ENCODE assay signal across 8 cellular contexts in genomic region chr17:17837380-17837821, GRCh38. TPM values are rescaled to one million over a fixed set of nuclear protein-coding genes. Genes with fewer than 3 reads are reported as not detected.
DNase-seq lines count a peak whose midpoint lies in the region; ATAC-seq lines count a peak whose summit lies in the region.

No MANE protein-coding gene starts in this region.

- H3K27ac Mint-ChIP-seq in central memory CD8-positive, alpha-beta T cell (ENCODE audit: low read depth), result peak overlapping the region; percentile 99

- peak overlapping the region; percentile 79 for H3K4me2 ChIP-seq in mesenchymal stem cell (ENCODE audit: low read length, poor library complexity, severe bottlenecking)

- peak overlapping the region; percentile 98 for H4K91ac ChIP-seq in mesenchymal stem cell (ENCODE audit: low read length)

- peaks cover 42% of the 10 kb centered on the region for H3K36me3 Mint-ChIP-seq in central memory CD8-positive, alpha-beta T cell (ENCODE audit: insufficient read depth)

- H3K4me3 Mint-ChIP-seq in central memory CD8-positive, alpha-beta T cell, result peak overlapping the region; percentile 91

- peak overlapping the region; percentile 83 for H2AK5ac ChIP-seq in mesenchymal stem cell (ENCODE audit: low read length, severe bottlenecking)

- H3K23ac ChIP-seq in mesenchymal stem cell (ENCODE audit: low read length in 2 of 2), result peak overlapping the region in 1 of 2 experiments; percentile 54

- no peaks in the 10 kb centered on the region for H3K9me3 ChIP-seq in mesenchymal stem cell (ENCODE audit: control insufficient read depth, low read length)

- peak overlapping the region; percentile 95 for H4K8ac ChIP-seq in mesenchymal stem cell (ENCODE audit: low read length)

- no peak for ATAC-seq in central memory CD8-positive, alpha-beta T cell (replicated peaks; ENCODE audit: extremely low read depth, poor library complexity, severe bottlenecking)
- ATAC-seq in HG03097 (IDR thresholded peaks at IDR 0.05; ENCODE audit: low FRiP score, unreplicated experiment) (no peak), GM19328 (IDR thresholded peaks at IDR 0.05; ENCODE audit: unreplicated experiment) (no peak)

- peaks cover 45% of the 10 kb centered on the region for H3K4me1 Mint-ChIP-seq in central memory CD8-positive, alpha-beta T cell

- peak overlapping the region; percentile 22 for H3K27ac ChIP-seq in mesenchymal stem cell (ENCODE audit: low read length, poor library complexity, severe bottlenecking)

- peak overlapping the region in 1 of 2 experiments; percentile 49 for H3K14ac ChIP-seq in mesenchymal stem cell (ENCODE audit: low read length in 2 of 2)

- H2BK15ac ChIP-seq in mesenchymal stem cell (ENCODE audit: low read depth, poor library complexity, severe bottlenecking), result peak overlapping the region; percentile 98

- H3K79me1 ChIP-seq in mesenchymal stem cell (replicated peaks; ENCODE audit: low read length, poor library complexity, severe bottlenecking), result peaks cover 5% of the 10 kb centered on the region

- H3K9me3 Mint-ChIP-seq in central memory CD8-positive, alpha-beta T cell, result no peaks in the 10 kb centered on the region

- H3K9ac ChIP-seq in mesenchymal stem cell (ENCODE audit: low read length), result peak overlapping the region; percentile 97

- peak overlapping the region; percentile 93 to 95 for H3K18ac ChIP-seq in mesenchymal stem cell (ENCODE audit: low read depth in 1 of 2, low read length in 2 of 2)

- WGBS in mesenchymal stem cell, result 33% methylated on average over 3 of the region's 3 CpGs

- peak overlapping the region; percentile 91 for H2BK120ac ChIP-seq in mesenchymal stem cell (ENCODE audit: low read depth, low read length)

- H2BK12ac ChIP-seq in mesenchymal stem cell (ENCODE audit: low read length in 2 of 2), result peak overlapping the region; percentile 70 to 97

- no peak overlapping the region for H2BK5ac ChIP-seq in mesenchymal stem cell (ENCODE audit: low read depth, low read length, poor library complexity, severe bottlenecking)

- H3K27me3 ChIP-seq in mesenchymal stem cell (ENCODE audit: control insufficient read depth in 1 of 2, insufficient read depth in 1 of 2, low read length in 2 of 2), result no peaks in the 10 kb centered on the region

- H3K4ac ChIP-seq in mesenchymal stem cell (ENCODE audit: low read depth in 1 of 2, low read length in 2 of 2), result peak overlapping the region; percentile 93 to 97

- H3K27me3 Mint-ChIP-seq in central memory CD8-positive, alpha-beta T cell, result no peaks in the 10 kb centered on the region

- no peak overlapping the region for H2AFZ ChIP-seq in mesenchymal stem cell (ENCODE audit: low read depth, low read length)

- DNase-seq in Daoy (ENCODE audit: low read depth) (peak; percentile 55), MV-4-11 (lab: John Stamatoyannopoulos, UW) (peak; percentile 65), mesenchymal stem cell (peak; percentile 97), RPMI8226 (no peak), dedifferentiated amniotic fluid mesenchymal stem cell (ENCODE audit: extremely low spot score) (no peak)
- DNase-seq in central memory CD8-positive, alpha-beta T cell (ENCODE audit: low spot score in 2 of 2), result no peak

- H3K4me1 ChIP-seq in mesenchymal stem cell (ENCODE audit: control insufficient read depth, insufficient read depth, low read depth, low read length), result peaks cover 46% of the 10 kb centered on the region

- H3K4me3 ChIP-seq in mesenchymal stem cell (ENCODE audit: insufficient read depth in 1 of 2, low read depth in 1 of 2, low read length in 2 of 2), result peak overlapping the region in 1 of 2 experiments; percentile 84

- no peaks in the 10 kb centered on the region for H3K36me3 ChIP-seq in mesenchymal stem cell (ENCODE audit: control insufficient read depth in 1 of 2, insufficient read depth in 2 of 2, low read depth in 1 of 2, low read length in 2 of 2)

RNA-seq across cellular contexts. Expression of gene SREBF1, which starts 0.6 kb away (rescaled TPM):
- total RNA-seq in Daoy (2014; rRNA removed; shearing (Covaris generic)), result 19.1 and 24.7 TPM in 2 replicates
- polyA plus RNA-seq in mesenchymal stem cell (2013, experiment 1 of 2), result 89.9 TPM
- polyA plus RNA-seq in mesenchymal stem cell (2013, experiment 2 of 2), result 89.1 TPM

Comparison
In these comparisons a context has a peak if more than half of its experiments do, and no peak if none do; other contexts are left out.
1. DNase-seq: peak in Daoy (single experiment), MV-4-11 (single experiment) and mesenchymal stem cell (single experiment); none in central memory CD8-positive, alpha-beta T cell (0 of 2), RPMI8226 (single experiment) and dedifferentiated amniotic fluid mesenchymal stem cell (single experiment).